Comparison of ENCODE assay signal across 22 cellular contexts in genomic region chr19:1533510-1534150, GRCh38. TPM values are rescaled to one million over a fixed set of nuclear protein-coding genes. Genes with fewer than 3 reads are reported as not detected.
"Had no signal": no experiment of that assay in that cellular context is flagged by ENCODE, and none has a peak within 500 bp of the region (broad histone marks: within the 10 kb centered on the region; RNA-seq: fewer than 3 reads in every experiment).

No MANE protein-coding gene starts in this region.

- H3K4me1 ChIP-seq: right lobe of liver, upper lobe of left lung had no signal

- H3K4me3 ChIP-seq: dorsolateral prefrontal cortex, heart right ventricle, ovary, right lobe of liver, tibial artery, upper lobe of left lung, uterus had no signal

- ATAC-seq: left lobe of liver; naive thymus-derived CD4-positive, alpha-beta T cell; stimulated activated memory B cell treated with anti-CD40 and anti-IgM and Interleukin-4, amounts not matched to agents 10 μg/mL and 1 μg/mL and 100 μg/mL, for 72 hours had no signal

- H3K27me3 ChIP-seq: ovary, right lobe of liver, uterus had no signal

- H3K27ac ChIP-seq: dorsolateral prefrontal cortex, heart right ventricle, ovary, right lobe of liver, tibial artery, upper lobe of left lung, uterus had no signal

- FAIRE-seq: frontal cortex, islet of Langerhans had no signal

- DNase-seq: cortex of kidney; dorsolateral prefrontal cortex; effector CD8-positive, alpha-beta T cell; heart right ventricle; hypothalamus; mammary epithelial cell; naive thymus-derived CD4-positive, alpha-beta T cell; nephron progenitor cell; ovary; right lobe of liver; stimulated activated CD4-positive, alpha-beta T cell treated with anti-CD3 and anti-CD28 coated beads, Interleukin-4, amount 100 ng/mL, for 1 hour; tibial artery; uterus had no signal

- H3K36me3 ChIP-seq: heart right ventricle, ovary, right lobe of liver, tibial artery, upper lobe of left lung, uterus had no signal

- H3K9me3 ChIP-seq: heart right ventricle, ovary, right lobe of liver, tibial artery, upper lobe of left lung, uterus had no signal

RNA-seq across cellular contexts. Expression of gene PLK5, which starts 9.8 kb away (rescaled TPM):
- total RNA-seq: fibroblast of lung; frontal cortex; left lobe of liver; mammary epithelial cell; mesenteric fat pad; mononuclear cell; naive thymus-derived CD4-positive, alpha-beta T cell; posterior vena cava; right lobe of liver; upper lobe of left lung had no signal
- polyA plus RNA-seq: fibroblast of lung; mammary epithelial cell; naive thymus-derived CD4-positive, alpha-beta T cell had no signal

RNA-seq across cellular contexts. Expression of gene MEX3D, which starts 34.5 kb away (rescaled TPM):
- polyA plus RNA-seq: naive thymus-derived CD4-positive, alpha-beta T cell had no signal
